In the genomic region with DNA sequence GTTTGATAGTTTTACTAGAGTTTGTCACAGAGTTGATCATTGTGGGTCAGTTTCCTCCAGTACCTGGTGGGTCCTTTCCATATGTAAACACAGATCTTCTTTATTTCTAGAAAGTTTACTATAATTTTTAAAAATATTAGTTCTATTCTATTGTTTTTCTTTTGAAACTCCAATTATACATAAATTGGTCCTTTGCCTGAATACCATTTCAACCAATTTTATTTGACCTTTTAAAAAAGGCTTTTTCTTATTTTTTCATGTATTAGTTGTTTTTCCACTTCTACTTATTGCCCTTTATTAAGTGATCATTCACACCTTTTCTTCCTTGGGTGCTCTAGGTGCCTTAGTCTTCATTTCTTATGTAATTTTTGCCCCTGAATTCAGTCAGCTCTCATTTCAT, we compare ENCODE assay signal across 32 cellular contexts. TPM values are rescaled to one million over a fixed set of nuclear protein-coding genes. Genes with fewer than 3 reads are reported as not detected.
"Had no signal": no experiment of that assay in that cellular context is flagged by ENCODE, and none has a peak within 500 bp of the region (broad histone marks: within the 10 kb centered on the region; RNA-seq: fewer than 3 reads in every experiment).

No MANE protein-coding gene starts in this region.

- DNase-seq: activated B cell treated with CpG ODN at 0.5 μM for 24 hours; activated CD4-positive, alpha-beta memory T cell treated with anti-CD3 and anti-CD28 coated beads for 36 hours; activated CD4-positive, alpha-beta T cell treated with anti-CD3 and anti-CD28 coated beads for 4 hours; activated CD4-positive, alpha-beta T cell treated with anti-CD3 and anti-CD28 coated beads, Interleukin-2, amount 10 ng/mL, durations not matched to agents 24 days and 14 days; activated CD4-positive, alpha-beta T cell treated with anti-CD3 and anti-CD28 coated beads, Interleukin-2, amount 50 U/mL, for 1 hour; activated CD4-positive, alpha-beta T cell treated with anti-CD3 and anti-CD28 coated beads, Interleukin-2, amount 50 U/mL, for 4 hours; activated CD4-positive, CD25-positive, alpha-beta regulatory T cell treated with anti-CD3 and anti-CD28 coated beads, Interleukin-2, amount 50 U/mL, for 72 hours; activated CD8-positive, alpha-beta memory T cell treated with anti-CD3 and anti-CD28 coated beads, Interleukin-2, amount 50 U/mL, for 4 hours; activated CD8-positive, alpha-beta T cell treated with anti-CD3 and anti-CD28 coated beads for 36 hours; activated effector memory CD4-positive, alpha-beta T cell treated with Interleukin-2 at 50 U/mL for 16 hours; activated gamma-delta T cell; activated naive CD4-positive, alpha-beta T cell treated with anti-CD3 and anti-CD28 coated beads, Interleukin-2, amount 10 ng/mL, durations not matched to agents 7 days and 5 days; activated naive CD4-positive, alpha-beta T cell treated with Interleukin-2 at 50 U/mL for 16 hours; activated naive CD8-positive, alpha-beta T cell treated with anti-CD3 and anti-CD28 coated beads, Interleukin-2, amount 10 ng/mL, durations not matched to agents 7 days and 5 days; activated naive CD8-positive, alpha-beta T cell treated with anti-CD3 and anti-CD28 coated beads, Interleukin-2, amount 50 U/mL, for 24 hours; activated T-cell treated with anti-CD3 and anti-CD28 coated beads for 4 hours; activated T-cell treated with anti-CD3 and anti-CD28 coated beads, Interleukin-2, amount 50 U/mL, for 1 hour; activated T-cell treated with anti-CD3 and anti-CD28 coated beads, Interleukin-2, amount 50 U/mL, for 4 hours; adrenal gland; amniotic stem cell; aorta; body of pancreas; brain microvascular endothelial cell; central memory CD4-positive, alpha-beta T cell; T-helper 1 cell; T-helper 2 cell; T-helper 9 cell had no signal

- H3K4me1 ChIP-seq: adrenal gland, body of pancreas, breast epithelium had no signal

- H3K27ac ChIP-seq: adrenal gland, body of pancreas, brain microvascular endothelial cell, breast epithelium, VCaP had no signal

- H3K36me3 ChIP-seq: adrenal gland, brain microvascular endothelial cell, breast epithelium had no signal

- H3K4me3 ChIP-seq: adrenal gland, body of pancreas, breast epithelium had no signal

- H3K27me3 ChIP-seq: adrenal gland, body of pancreas, brain microvascular endothelial cell, breast epithelium had no signal

- ATAC-seq: activated CD8-positive, alpha-beta T cell treated with anti-CD3 and anti-CD28 coated beads for 36 hours; activated naive CD8-positive, alpha-beta T cell treated with anti-CD3 and anti-CD28 coated beads, Interleukin-2, amount 50 U/mL, for 24 hours; activated T-cell treated with anti-CD3 and anti-CD28 coated beads, Interleukin-2, amount 50 U/mL, for 4 hours; body of pancreas had no signal

RNA-seq across cellular contexts. Expression of gene MUSK, which starts 33.0 kb away (rescaled TPM):
- total RNA-seq: activated B cell treated with CpG ODN at 0.5 μM for 24 hours; activated CD4-positive, alpha-beta memory T cell treated with anti-CD3 and anti-CD28 coated beads for 36 hours; activated CD4-positive, alpha-beta T cell treated with anti-CD3 and anti-CD28 coated beads, Interleukin-2, amount 10 ng/mL, durations not matched to agents 24 days and 14 days; activated CD8-positive, alpha-beta memory T cell treated with anti-CD3 and anti-CD28 coated beads for 36 hours; activated CD8-positive, alpha-beta T cell treated with anti-CD3 and anti-CD28 coated beads for 36 hours; activated naive CD8-positive, alpha-beta T cell treated with anti-CD3 and anti-CD28 coated beads, Interleukin-2, amount 10 ng/mL, durations not matched to agents 7 days and 5 days; activated T-cell treated with anti-CD3 and anti-CD28 coated beads, Interleukin-2, amount 50 U/mL, for 4 hours; activated T-helper 2 cell treated with anti-CD3 and anti-CD28 coated beads, Interferon-gamma antibody, Interleukin-2, Interleukin-4, amounts not matched to agents 10 μg/mL and 5 μg/mL and 100 μg/mL, durations not matched to agents 14 hours and 24 hours and 36 hours; astrocyte; body of pancreas had no signal

RNA-seq across cellular contexts. Expression of gene SVEP1, which starts 56.0 kb away (rescaled TPM):
- total RNA-seq: activated B cell treated with CpG ODN at 0.5 μM for 24 hours; activated CD4-positive, alpha-beta memory T cell treated with anti-CD3 and anti-CD28 coated beads for 36 hours; activated CD4-positive, alpha-beta T cell treated with anti-CD3 and anti-CD28 coated beads, Interleukin-2, amount 10 ng/mL, durations not matched to agents 24 days and 14 days; activated CD8-positive, alpha-beta memory T cell treated with anti-CD3 and anti-CD28 coated beads for 36 hours; activated CD8-positive, alpha-beta T cell treated with anti-CD3 and anti-CD28 coated beads for 36 hours; activated naive CD8-positive, alpha-beta T cell treated with anti-CD3 and anti-CD28 coated beads, Interleukin-2, amount 10 ng/mL, durations not matched to agents 7 days and 5 days; activated T-helper 2 cell treated with anti-CD3 and anti-CD28 coated beads, Interferon-gamma antibody, Interleukin-2, Interleukin-4, amounts not matched to agents 10 μg/mL and 5 μg/mL and 100 μg/mL, durations not matched to agents 14 hours and 24 hours and 36 hours had no signal
